8 cellular contexts compared by ENCODE assay signal in genomic region chr19:2271516-2272103, GRCh38. TPM values are rescaled to one million over a fixed set of nuclear protein-coding genes. Genes with fewer than 3 reads are reported as not detected.
A peak's percentile ranks its signal among the peaks of the same experiment; 100 is the strongest.
DNase-seq lines count a peak whose midpoint lies in the region; ATAC-seq lines count a peak whose summit lies in the region.

No MANE protein-coding gene starts in this region.

- H3K27me3 ChIP-seq in HUES64 (ENCODE audit: insufficient read depth, low read length) (no peaks in the 10 kb centered on the region), adipocyte (replicated peaks; ENCODE audit: control insufficient read depth, insufficient read depth, low read length) (no peaks in the 10 kb centered on the region), iPS-20b (ENCODE audit: insufficient read depth, low read length) (no peaks in the 10 kb centered on the region)

- 67% methylated on average over 27 of the region's 27 CpGs for WGBS in HUES64

- no peak for ATAC-seq in GM18867 (IDR thresholded peaks at IDR 0.05; ENCODE audit: unreplicated experiment)
- ATAC-seq in activated CD4-positive, CD25-positive, alpha-beta regulatory T cell treated with anti-CD3 and anti-CD28 coated beads, Interleukin-2, amount 50 U/mL, for 24 hours, result no peak

- DNase-seq in AG20443 (ENCODE audit: low spot score) (peak; percentile 76), adipocyte (ENCODE audit: low read depth) (peak; percentile 72), stromal cell of bone marrow (ENCODE audit: low read depth) (peak; percentile 75), NCI-H510A treated with DMSO at 0.1 percent for 48 hours (lab: John Stamatoyannopoulos, UW) (no peak)

- H3K4me1 ChIP-seq in HUES64 (ENCODE audit: insufficient read depth, low read length), result peaks cover 19% of the 10 kb centered on the region; the same call in 1 of the 2 replicates
- H3K4me1 ChIP-seq in adipocyte (ENCODE audit: control insufficient read depth, insufficient read depth, low read length), result peaks cover 48% of the 10 kb centered on the region
- no peaks in the 10 kb centered on the region for H3K4me1 ChIP-seq in iPS-20b (ENCODE audit: insufficient read depth, low read length)

- no peaks in the 10 kb centered on the region for H3K9me3 ChIP-seq in HUES64 (ENCODE audit: insufficient read depth, low read depth, low read length)
- no peaks in the 10 kb centered on the region for H3K9me3 ChIP-seq in adipocyte (ENCODE audit: control insufficient read depth, low read length)
- no peaks in the 10 kb centered on the region for H3K9me3 ChIP-seq in iPS-20b (ENCODE audit: insufficient read depth, low read depth, low read length)

- peaks cover 19% of the 10 kb centered on the region for H3K36me3 ChIP-seq in HUES64 (ENCODE audit: insufficient read depth, low read length)
- peaks cover 24% of the 10 kb centered on the region for H3K36me3 ChIP-seq in adipocyte (ENCODE audit: control insufficient read depth, insufficient read depth, low read length, severe bottlenecking)
- peaks cover 26% of the 10 kb centered on the region for H3K36me3 ChIP-seq in iPS-20b (ENCODE audit: insufficient read depth, low read depth, low read length)

- H3K9ac ChIP-seq in HUES64 (ENCODE audit: low read depth, low read length) (peak overlapping the region; percentile 98), adipocyte (ENCODE audit: low read length) (peak overlapping the region; percentile 99), iPS-20b (ENCODE audit: low read depth, low read length) (peak overlapping the region; percentile 95; the same call in 1 of the 2 replicates)

- H3K4me3 ChIP-seq in HUES64 (ENCODE audit: low read length) (peak overlapping the region; percentile 100), adipocyte (ENCODE audit: low read length) (peak overlapping the region; percentile 91), iPS-20b (ENCODE audit: low read length) (peak overlapping the region; percentile 89)

- H3K27ac ChIP-seq in HUES64 (ENCODE audit: low read depth, low read length) (peak overlapping the region; percentile 85; the same call in 1 of the 2 replicates), iPS-20b (ENCODE audit: low read length) (no peak overlapping the region)

RNA-seq across cellular contexts. Expression of gene PEAK3, which starts 10.4 kb away (rescaled TPM):
- not detected for polyA plus RNA-seq in HUES64 (2013, experiment 1 of 2)
- polyA plus RNA-seq in HUES64 (2013, experiment 2 of 2), result not detected

RNA-seq across cellular contexts. Expression of gene JSRP1, which starts 15.4 kb away (rescaled TPM):
- polyA plus RNA-seq in HUES64 (2013, experiment 1 of 2), result 0.30 TPM
- polyA plus RNA-seq in HUES64 (2013, experiment 2 of 2), result not detected

RNA-seq across cellular contexts. Expression of gene AMH, which starts 22.5 kb away (rescaled TPM):
- polyA plus RNA-seq in HUES64 (2013, experiment 1 of 2), result 2.9 TPM
- 2.3 TPM for polyA plus RNA-seq in HUES64 (2013, experiment 2 of 2)

RNA-seq across cellular contexts. Expression of gene SF3A2, which starts 35.0 kb away (rescaled TPM):
- polyA plus RNA-seq in HUES64 (2013, experiment 1 of 2), result 108 TPM
- 122 TPM for polyA plus RNA-seq in HUES64 (2013, experiment 2 of 2)

RNA-seq across cellular contexts. Expression of gene PLEKHJ1, which starts 35.5 kb away (rescaled TPM):
- polyA plus RNA-seq in HUES64 (2013, experiment 1 of 2), result 93.8 TPM
- polyA plus RNA-seq in HUES64 (2013, experiment 2 of 2), result 88.1 TPM
